ENCODE assay signal across 23 cellular contexts in the genomic region with DNA sequence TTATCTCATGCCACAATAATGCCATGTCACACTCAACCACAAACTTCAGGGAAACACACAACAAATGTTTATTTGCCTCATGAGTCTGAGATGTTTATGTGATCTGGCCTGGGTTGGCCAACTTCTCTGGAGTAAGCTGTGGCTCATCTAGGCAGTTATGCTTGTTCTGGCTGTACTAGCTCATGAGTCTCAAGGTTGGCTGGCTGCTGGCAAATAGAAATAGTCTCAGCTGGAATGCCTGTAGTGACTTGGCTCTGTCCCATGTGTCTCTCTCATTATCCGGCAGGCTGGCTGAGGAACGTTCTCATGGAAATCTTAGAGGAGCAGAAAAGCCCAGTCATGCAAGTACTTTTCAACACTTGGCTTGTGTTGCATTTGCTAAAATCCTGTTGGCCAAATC.
DNase-seq lines count a peak whose midpoint lies in the region; ATAC-seq and TF ChIP-seq lines count a peak whose summit lies in the region.
"Had no signal": no experiment of that assay in that cellular context is flagged by ENCODE, and none has a peak within 500 bp of the region (broad histone marks: within the 10 kb centered on the region; RNA-seq: fewer than 3 reads in every experiment).

No MANE protein-coding gene starts in this region.

- no peaks in the 10 kb centered on the region for H3K4me1 ChIP-seq in IMR-90 (ENCODE audit: control insufficient read depth, insufficient read depth, low read length)
- H3K4me1 ChIP-seq: upper lobe of left lung had no signal

- no peak overlapping the region for H3K27ac ChIP-seq in IMR-90 (ENCODE audit: insufficient read depth, low read length)
- H3K27ac ChIP-seq: epithelial cell of prostate, upper lobe of left lung had no signal

- no peak overlapping the region for H3K4me2 ChIP-seq in IMR-90 (ENCODE audit: low read depth, low read length)
- H3K4me2 ChIP-seq: GM23338 had no signal

- no peaks in the 10 kb centered on the region for H4K20me1 ChIP-seq in IMR-90 (ENCODE audit: insufficient read depth, low read length)

- DNase-seq in AG08395 (ENCODE audit: low spot score): peak; percentile 18
- no peak for DNase-seq in IMR-90
- peak; percentile 35 for DNase-seq in epidermal melanocyte (ENCODE audit: insufficient read length, low spot score)
- peak; percentile 54 for DNase-seq in iris pigment epithelial cell (ENCODE audit: low read depth)
- no peak for DNase-seq in stimulated activated effector memory CD8-positive, alpha-beta T cell treated with anti-CD3 and anti-CD28 coated beads, Interleukin-12 subunit alpha, Interleukin-12 subunit beta, amount 100 ng/mL, for 72 hours (ENCODE audit: low spot score in 2 of 2)
- no peak for DNase-seq in iPS-NIHi7 (ENCODE audit: extremely low spot score)
- no peak for DNase-seq in midbrain (lab: John Stamatoyannopoulos, UW)
- DNase-seq: activated B cell treated with CpG ODN at 0.5 μM for 24 hours; activated CD8-positive, alpha-beta memory T cell treated with anti-CD3 and anti-CD28 coated beads, Interleukin-2, amount 10 ng/mL, durations not matched to agents 7 days and 5 days; activated naive CD4-positive, alpha-beta T cell treated with Interleukin-2 at 50 U/mL for 16 hours; COR-L47; NCI-H1436; NCI-H526; T-cell; upper lobe of left lung had no signal

- ATAC-seq in IMR-90 (ENCODE audit: low read depth) (no peak; the same call in 1 of the 2 replicates), GM21360 (IDR thresholded peaks at IDR 0.05; ENCODE audit: unreplicated experiment) (no peak)
- no peak for ATAC-seq in stimulated activated effector memory CD8-positive, alpha-beta T cell treated with anti-CD3 and anti-CD28 coated beads, Interleukin-12 subunit alpha, Interleukin-12 subunit beta, amount 100 ng/mL, for 72 hours
- ATAC-seq: activated CD8-positive, alpha-beta memory T cell treated with anti-CD3 and anti-CD28 coated beads, Interleukin-2, amount 10 ng/mL, durations not matched to agents 7 days and 5 days; GM23338; K562; Panc1; sciatic nerve; stimulated activated memory B cell treated with anti-CD40 and anti-IgM and Interleukin-4, amounts not matched to agents 10 μg/mL and 1 μg/mL and 100 μg/mL, for 72 hours; T-cell had no signal

- H3K4me1 Mint-ChIP-seq in stimulated activated effector memory CD8-positive, alpha-beta T cell treated with anti-CD3 and anti-CD28 coated beads, Interleukin-12 subunit alpha, Interleukin-12 subunit beta, amount 100 ng/mL, for 72 hours: no peaks in the 10 kb centered on the region
- H3K4me1 Mint-ChIP-seq: activated B cell treated with CpG ODN at 0.5 μM for 24 hours; activated CD8-positive, alpha-beta memory T cell treated with anti-CD3 and anti-CD28 coated beads, Interleukin-2, amount 10 ng/mL, durations not matched to agents 7 days and 5 days; central memory CD8-positive, alpha-beta T cell; GM23338; stimulated activated memory B cell treated with anti-CD40 and anti-IgM and Interleukin-4, amounts not matched to agents 10 μg/mL and 1 μg/mL and 100 μg/mL, for 72 hours; T-cell had no signal

- H2AK5ac ChIP-seq in IMR-90 (ENCODE audit: low read depth, low read length): no peak overlapping the region

- no peak overlapping the region for H3K56ac ChIP-seq in IMR-90 (ENCODE audit: extremely low read depth, insufficient read depth, low read length)

- H3K9ac ChIP-seq in IMR-90 (ENCODE audit: low read depth, low read length): no peak overlapping the region

- no peaks in the 10 kb centered on the region for H3K36me3 ChIP-seq in IMR-90 (ENCODE audit: control insufficient read depth, insufficient read depth, low read length)
- H3K36me3 ChIP-seq: upper lobe of left lung had no signal

- no peaks in the 10 kb centered on the region for H3K9me3 ChIP-seq in IMR-90 (ENCODE audit: control insufficient read depth, insufficient read depth, low read length)
- H3K9me3 ChIP-seq: upper lobe of left lung had no signal

- WGBS in IMR-90 (ENCODE audit: extremely low coverage in 2 of 2, insufficient read length in 1 of 2), 2 experiments: no CpG with 5 or more reads among the region's 2 CpGs

- BruUV-seq in IMR-90 (replicated peaks; lab: Mats Ljungman, UMichigan): no TSS peak

- dilution Hi-C loops in IMR-90 (cut with HindIII; ENCODE audit: low sequenced_read_pairs, unreplicated experiment): no loop called here

- H4K91ac ChIP-seq in IMR-90 (ENCODE audit: insufficient read depth, low read depth, low read length): no peak overlapping the region

- in situ Hi-C loops in IMR-90 (cut with MboI; ENCODE audit: low sequenced_read_pairs): no loop called here

- no peak overlapping the region for H2BK120ac ChIP-seq in IMR-90 (ENCODE audit: low read depth, low read length)

- H3K4me3 Mint-ChIP-seq in stimulated activated effector memory CD8-positive, alpha-beta T cell treated with anti-CD3 and anti-CD28 coated beads, Interleukin-12 subunit alpha, Interleukin-12 subunit beta, amount 100 ng/mL, for 72 hours: no peak overlapping the region
- H3K4me3 Mint-ChIP-seq: activated B cell treated with CpG ODN at 0.5 μM for 24 hours; activated CD8-positive, alpha-beta memory T cell treated with anti-CD3 and anti-CD28 coated beads, Interleukin-2, amount 10 ng/mL, durations not matched to agents 7 days and 5 days; central memory CD8-positive, alpha-beta T cell; GM23338; stimulated activated memory B cell treated with anti-CD40 and anti-IgM and Interleukin-4, amounts not matched to agents 10 μg/mL and 1 μg/mL and 100 μg/mL, for 72 hours; T-cell had no signal

- POLR2A ChIA-PET in IMR-90 (lab: Charles Lee; ENCODE audit: unreplicated experiment): no interaction called here

- TF ChIP-seq RAD21 in IMR-90 (IDR thresholded peaks at IDR 0.05; ENCODE audit: low read length): no peak

- peak overlapping the region; percentile 69 for H2AK9ac ChIP-seq in IMR-90 (replicated peaks; ENCODE audit: low read depth, low read length, poor library complexity)

- no peak overlapping the region for H3K27ac Mint-ChIP-seq in stimulated activated effector memory CD8-positive, alpha-beta T cell treated with anti-CD3 and anti-CD28 coated beads, Interleukin-12 subunit alpha, Interleukin-12 subunit beta, amount 100 ng/mL, for 72 hours
- H3K27ac Mint-ChIP-seq: activated B cell treated with CpG ODN at 0.5 μM for 24 hours; activated CD8-positive, alpha-beta memory T cell treated with anti-CD3 and anti-CD28 coated beads, Interleukin-2, amount 10 ng/mL, durations not matched to agents 7 days and 5 days; GM23338; stimulated activated memory B cell treated with anti-CD40 and anti-IgM and Interleukin-4, amounts not matched to agents 10 μg/mL and 1 μg/mL and 100 μg/mL, for 72 hours; T-cell had no signal

- H2AFZ ChIP-seq in IMR-90 (replicated peaks; ENCODE audit: low read length, poor library complexity): no peak overlapping the region
- H2AFZ ChIP-seq: GM23338 had no signal

- H3K9me1 ChIP-seq in IMR-90 (ENCODE audit: insufficient read depth, low read length): no peaks in the 10 kb centered on the region

- no peak overlapping the region for H3K18ac ChIP-seq in IMR-90 (ENCODE audit: low read depth, low read length)

- H3K4me3 ChIP-seq in IMR-90 (ENCODE audit: insufficient read depth, low read depth, low read length): no peak overlapping the region
- H3K4me3 ChIP-seq: GM23338, K562, upper lobe of left lung had no signal

- TF ChIP-seq POLR2A in IMR-90 (IDR thresholded peaks at IDR 0.05; ENCODE audit: low read depth, low read length): no peak

- no peak overlapping the region for H3K4ac ChIP-seq in IMR-90 (ENCODE audit: low read depth, low read length)

- no peak overlapping the region for H4K5ac ChIP-seq in IMR-90 (ENCODE audit: low read depth, low read length)

- H3K79me1 ChIP-seq in IMR-90 (ENCODE audit: low read depth in 1 of 2, low read length in 2 of 2): no peaks in the 10 kb centered on the region

- H2BK5ac ChIP-seq in IMR-90 (ENCODE audit: low read depth, low read length, poor library complexity, severe bottlenecking): no peak overlapping the region

- no peak overlapping the region for H3K14ac ChIP-seq in IMR-90 (replicated peaks; ENCODE audit: low read depth, low read length)

- no peak overlapping the region for H2BK15ac ChIP-seq in IMR-90 (ENCODE audit: low read depth, low read length)

- H3K9me3 Mint-ChIP-seq in stimulated activated effector memory CD8-positive, alpha-beta T cell treated with anti-CD3 and anti-CD28 coated beads, Interleukin-12 subunit alpha, Interleukin-12 subunit beta, amount 100 ng/mL, for 72 hours: peaks cover 15% of the 10 kb centered on the region
- H3K9me3 Mint-ChIP-seq: GM23338 had no signal

- TF ChIP-seq CTCF in IMR-90 (conservative IDR thresholded peaks at IDR 0.05; ENCODE audit: low read depth, low read length): no peak

- H3K23ac ChIP-seq in IMR-90 (ENCODE audit: low read depth, low read length): no peak overlapping the region

- no peaks in the 10 kb centered on the region for H3K27me3 ChIP-seq in IMR-90 (ENCODE audit: control insufficient read depth, insufficient read depth, low read length)
- H3K27me3 ChIP-seq: upper lobe of left lung had no signal

- no peak overlapping the region for H2BK20ac ChIP-seq in IMR-90 (ENCODE audit: low read depth, low read length)

- H4K8ac ChIP-seq in IMR-90 (ENCODE audit: low read depth in 2 of 2, low read length in 2 of 2): no peak overlapping the region

- CTCF ChIA-PET in IMR-90 (lab: Yijun Ruan, JAX): no interaction called here

- intact Hi-C loops in IMR-90 (cut with micrococcal nuclease): no loop called here

- no peaks in the 10 kb centered on the region for H3K36me3 Mint-ChIP-seq in stimulated activated effector memory CD8-positive, alpha-beta T cell treated with anti-CD3 and anti-CD28 coated beads, Interleukin-12 subunit alpha, Interleukin-12 subunit beta, amount 100 ng/mL, for 72 hours
- H3K36me3 Mint-ChIP-seq: activated CD8-positive, alpha-beta memory T cell treated with anti-CD3 and anti-CD28 coated beads, Interleukin-2, amount 10 ng/mL, durations not matched to agents 7 days and 5 days; stimulated activated memory B cell treated with anti-CD40 and anti-IgM and Interleukin-4, amounts not matched to agents 10 μg/mL and 1 μg/mL and 100 μg/mL, for 72 hours; T-cell had no signal

TF ChIP-seq in IMR-90, 13 proteins besides CTCF, POLR2A, EP300 and RAD21:
- TF ChIP-seq NFE2L2 (IDR thresholded peaks at IDR 0.05; ENCODE audit: low read depth, low read length) (no peak), SMC3 (IDR thresholded peaks at IDR 0.05; ENCODE audit: low read depth, low read length) (no peak), MAFK (IDR thresholded peaks at IDR 0.05; ENCODE audit: low read depth, low read length) (no peak)
- TF ChIP-seq, protein P1, sequence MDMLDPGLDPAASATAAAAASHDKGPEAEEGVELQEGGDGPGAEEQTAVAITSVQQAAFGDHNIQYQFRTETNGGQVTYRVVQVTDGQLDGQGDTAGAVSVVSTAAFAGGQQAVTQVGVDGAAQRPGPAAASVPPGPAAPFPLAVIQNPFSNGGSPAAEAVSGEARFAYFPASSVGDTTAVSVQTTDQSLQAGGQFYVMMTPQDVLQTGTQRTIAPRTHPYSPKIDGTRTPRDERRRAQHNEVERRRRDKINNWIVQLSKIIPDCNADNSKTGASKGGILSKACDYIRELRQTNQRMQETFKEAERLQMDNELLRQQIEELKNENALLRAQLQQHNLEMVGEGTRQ (IDR thresholded peaks at IDR 0.05; ENCODE audit: low read depth, low read length): no peak

Comparison
In these comparisons a context has a peak if more than half of its experiments do, and no peak if none do; other contexts are left out.
1. DNase-seq: peak in AG08395 (single experiment), epidermal melanocyte (single experiment) and iris pigment epithelial cell (single experiment); none in IMR-90 (single experiment), stimulated activated effector memory CD8-positive, alpha-beta T cell treated with anti-CD3 and anti-CD28 coated beads, Interleukin-12 subunit alpha, Interleukin-12 subunit beta, amount 100 ng/mL, for 72 hours (0 of 2), iPS-NIHi7 (single experiment) and midbrain (single experiment).